In genomic region chr14:95323917-95324316, GRCh38 we compare ENCODE assay signal across 17 cellular contexts. TPM values are rescaled to one million over a fixed set of nuclear protein-coding genes. Genes with fewer than 3 reads are reported as not detected.
DNase-seq lines count a peak whose midpoint lies in the region; ATAC-seq, FAIRE-seq and TF ChIP-seq lines count a peak whose summit lies in the region.
"Had no signal": no experiment of that assay in that cellular context is flagged by ENCODE, and none has a peak within 500 bp of the region (broad histone marks: within the 10 kb centered on the region; RNA-seq: fewer than 3 reads in every experiment).

No MANE protein-coding gene starts in this region.

- peaks cover 27% of the 10 kb centered on the region for H3K4me1 ChIP-seq in RWPE2 (ENCODE audit: insufficient read depth, poor library complexity, severe bottlenecking)
- peaks cover 11% of the 10 kb centered on the region for H3K4me1 ChIP-seq in lower lobe of right lung
- H3K4me1 ChIP-seq in upper lobe of right lung, result peaks cover 10% of the 10 kb centered on the region
- H3K4me1 ChIP-seq: HAP-1 had no signal

- 0 out of 3 replicates have a peak, but pooled peaks have one; percentile 7 for ATAC-seq in RWPE2 (ENCODE audit: low read depth)
- ATAC-seq in lower lobe of right lung, result peak; percentile 13 to 15
- ATAC-seq in upper lobe of right lung, result peak; percentile 41
- no peak for ATAC-seq in GM19467 (IDR thresholded peaks at IDR 0.05; ENCODE audit: unreplicated experiment)
- ATAC-seq: A549 had no signal

- intact Hi-C loops in lower lobe of right lung (cut with DNase I), result no loop called here
- intact Hi-C loops in upper lobe of right lung (cut with DNase I), result no loop called here

- H3K9me3 ChIP-seq in RWPE2 (ENCODE audit: severe bottlenecking) (no peaks in the 10 kb centered on the region), lower lobe of right lung (no peaks in the 10 kb centered on the region), upper lobe of right lung (no peaks in the 10 kb centered on the region)
- H3K9me3 ChIP-seq: A549, HAP-1 had no signal

- DNase-seq in RWPE2 (ENCODE audit: low spot score) (no peak), bronchial epithelial cell (ENCODE audit: low read depth) (peak; percentile 20), lower lobe of right lung (peak; percentile 60), upper lobe of right lung (no peak), substantia nigra (lab: John Stamatoyannopoulos, UW) (no peak), cerebellar nuclear complex (lab: John Stamatoyannopoulos, UW) (no peak)
- DNase-seq: AML-193; CD8-positive, alpha-beta memory T cell; DMS53; GF-D8 had no signal

- H3K4me3 ChIP-seq in RWPE2 (ENCODE audit: severe bottlenecking), result no peak overlapping the region
- H3K4me3 ChIP-seq in bronchial epithelial cell (ENCODE audit: low read depth, low read length), result no peak overlapping the region
- no peak overlapping the region for H3K4me3 ChIP-seq in lower lobe of right lung
- H3K4me3 ChIP-seq in upper lobe of right lung, result no peak overlapping the region
- H3K4me3 ChIP-seq: A549, BLaER1, HAP-1 had no signal

- no peaks in the 10 kb centered on the region for H3K27me3 ChIP-seq in RWPE2 (ENCODE audit: insufficient read depth, poor library complexity, severe bottlenecking)
- H3K27me3 ChIP-seq in bronchial epithelial cell (ENCODE audit: control insufficient read depth, insufficient read depth, low read length), result no peaks in the 10 kb centered on the region
- H3K27me3 ChIP-seq in lower lobe of right lung (ENCODE audit: low read depth), result no peaks in the 10 kb centered on the region
- no peaks in the 10 kb centered on the region for H3K27me3 ChIP-seq in upper lobe of right lung
- H3K27me3 ChIP-seq: BLaER1 had no signal

- FAIRE-seq in bronchial epithelial cell (lab: Jason Lieb, UNC), result no peak
- FAIRE-seq: A549, GM19239, H1 had no signal

- H3K36me3 ChIP-seq in RWPE2 (ENCODE audit: low read depth), result no peaks in the 10 kb centered on the region
- H3K36me3 ChIP-seq in bronchial epithelial cell (ENCODE audit: control insufficient read depth, insufficient read depth, low read length), result no peaks in the 10 kb centered on the region
- H3K36me3 ChIP-seq in lower lobe of right lung, result no peaks in the 10 kb centered on the region
- H3K36me3 ChIP-seq in upper lobe of right lung, result no peaks in the 10 kb centered on the region
- H3K36me3 ChIP-seq: BLaER1, HAP-1 had no signal

- H3K27ac ChIP-seq in RWPE2 (ENCODE audit: poor library complexity, severe bottlenecking) (no peak overlapping the region), lower lobe of right lung (no peak overlapping the region), upper lobe of right lung (no peak overlapping the region), substantia nigra (ENCODE audit: low read depth, low read length, poor library complexity, severe bottlenecking) (no peak overlapping the region)
- H3K27ac ChIP-seq: BLaER1, HL-60 had no signal

- TF ChIP-seq CTCF in RWPE2 (IDR thresholded peaks at IDR 0.05; ENCODE audit: poor library complexity, severe bottlenecking) (no peak), bronchial epithelial cell (IDR thresholded peaks at IDR 0.05; ENCODE audit: insufficient read depth, low read length, severe bottlenecking) (no peak), lower lobe of right lung (IDR thresholded peaks at IDR 0.05) (no peak), upper lobe of right lung (IDR thresholded peaks at IDR 0.05) (no peak)

RNA-seq across cellular contexts. Expression of gene CLMN, which starts 4.2 kb away (rescaled TPM):
- total RNA-seq in bronchial epithelial cell, result 2.2 and 3.9 TPM in 2 replicates
- 26.8 TPM for total RNA-seq in lower lobe of right lung
- total RNA-seq in upper lobe of right lung, result 19.3 TPM

Comparison
In these comparisons a context has a peak if more than half of its experiments do, and no peak if none do; other contexts are left out.
1. DNase-seq: peak in bronchial epithelial cell (single experiment) and lower lobe of right lung (single experiment); none in RWPE2 (single experiment), upper lobe of right lung (single experiment), substantia nigra (0 of 49) and cerebellar nuclear complex (0 of 2).